ENCODE assay signal across 8 cellular contexts in genomic region chr9:137188490-137189296, GRCh38. TPM values are rescaled to one million over a fixed set of nuclear protein-coding genes. Genes with fewer than 3 reads are reported as not detected.
DNase-seq lines count a peak whose midpoint lies in the region; ATAC-seq and TF ChIP-seq lines count a peak whose summit lies in the region.

TSS of gene ANAPC2 (minus strand) at chr9:137188560. CDS start at chr9:137188532, 28 bp downstream.
TSS of gene SSNA1 (plus strand) at chr9:137188676. CDS start at chr9:137188727, 51 bp downstream.

- no peaks in the 10 kb centered on the region for H3K27me3 ChIP-seq in CD8-positive, alpha-beta T cell (ENCODE audit: insufficient read depth, low read length)
- no peaks in the 10 kb centered on the region for H3K27me3 ChIP-seq in effector memory CD4-positive, alpha-beta T cell (replicated peaks; ENCODE audit: control insufficient read depth, insufficient read depth, low read length, poor library complexity, severe bottlenecking)
- H3K27me3 ChIP-seq in mesenchymal stem cell (ENCODE audit: control insufficient read depth in 1 of 2, insufficient read depth in 1 of 2, low read length in 2 of 2), result no peaks in the 10 kb centered on the region

- ATAC-seq in CD8-positive, alpha-beta T cell, result peak; percentile 80
- ATAC-seq in GM19438 (IDR thresholded peaks at IDR 0.05; ENCODE audit: low read depth, unreplicated experiment), result peak; percentile 75

- DNase-seq in CD8-positive, alpha-beta T cell, result peak; percentile 84 to 98 (median 93)
- DNase-seq in HK-2 (ENCODE audit: unreplicated experiment) (peak; percentile 95), NK-92 (lab: John Stamatoyannopoulos, UW; ENCODE audit: unreplicated experiment) (peak; percentile 25), mesenchymal stem cell (peak; percentile 93)
- DNase-seq in activated CD8-positive, alpha-beta memory T cell treated with anti-CD3 and anti-CD28 coated beads for 24 hours, result peak; percentile 98
- DNase-seq in effector memory CD4-positive, alpha-beta T cell, result peak; percentile 85 to 89 (median 88)
- DNase-seq in stimulated activated CD8-positive, alpha-beta memory T cell treated with anti-CD3 and anti-CD28 coated beads, Interleukin-12 subunit alpha, Interleukin-12 subunit beta, amount 100 ng/mL, for 4 hours (ENCODE audit: low read depth), result peak; percentile 91

- peak within 1 kb of the TSS; percentile 96 for H3K27ac Mint-ChIP-seq in CD8-positive, alpha-beta T cell

- peak within 1 kb of the TSS; percentile 96 for H2BK15ac ChIP-seq in mesenchymal stem cell (ENCODE audit: low read depth, poor library complexity, severe bottlenecking)

- peaks cover 3% of the 10 kb centered on the region for H3K36me3 ChIP-seq in CD8-positive, alpha-beta T cell (ENCODE audit: insufficient read depth, low read length)
- peaks cover 36% of the 10 kb centered on the region for H3K36me3 ChIP-seq in effector memory CD4-positive, alpha-beta T cell (ENCODE audit: control insufficient read depth, insufficient read depth, low read length)
- H3K36me3 ChIP-seq in mesenchymal stem cell (ENCODE audit: control insufficient read depth in 1 of 2, insufficient read depth in 2 of 2, low read depth in 1 of 2, low read length in 2 of 2), result peaks cover 64 to 72% of the 10 kb centered on the region in 2 experiments

- no peak within 1 kb of the TSS for H2BK12ac ChIP-seq in mesenchymal stem cell (ENCODE audit: low read length in 2 of 2)

- CTCF ChIA-PET in CD8-positive, alpha-beta T cell (lab: Charles Lee), result interaction anchor here (0.6 to 3.8 kb wide), 11 partner anchors 10 to 128 kb away, joined by 3 to 23 read pairs (median 5); partner anchors contain the start of genes CYSRT1, NDOR1, RNF224 and TMEM203

- peak within 1 kb of the TSS; percentile 96 for H3K9ac ChIP-seq in mesenchymal stem cell (ENCODE audit: low read length)

- no peaks in the 10 kb centered on the region for H3K27me3 Mint-ChIP-seq in CD8-positive, alpha-beta T cell (ENCODE audit: low read depth)

- peak within 1 kb of the TSS; percentile 96 for H3K27ac ChIP-seq in CD8-positive, alpha-beta T cell (ENCODE audit: low read depth, low read length)
- peak within 1 kb of the TSS; percentile 96 for H3K27ac ChIP-seq in effector memory CD4-positive, alpha-beta T cell (ENCODE audit: insufficient read depth, low read length, poor library complexity, severe bottlenecking)
- H3K27ac ChIP-seq in mesenchymal stem cell (ENCODE audit: low read length, poor library complexity, severe bottlenecking), result peak within 1 kb of the TSS; percentile 70

- H4K91ac ChIP-seq in mesenchymal stem cell (ENCODE audit: low read length), result peak within 1 kb of the TSS; percentile 90

- H3K9me3 Mint-ChIP-seq in CD8-positive, alpha-beta T cell, result no peaks in the 10 kb centered on the region

- no peaks in the 10 kb centered on the region for H3K9me3 ChIP-seq in CD8-positive, alpha-beta T cell (ENCODE audit: low read length)
- H3K9me3 ChIP-seq in effector memory CD4-positive, alpha-beta T cell (ENCODE audit: control insufficient read depth, low read length), result no peaks in the 10 kb centered on the region
- no peaks in the 10 kb centered on the region for H3K9me3 ChIP-seq in mesenchymal stem cell (ENCODE audit: control insufficient read depth, low read length)

- peak within 1 kb of the TSS; percentile 76 for H2AFZ ChIP-seq in mesenchymal stem cell (ENCODE audit: low read depth, low read length)

- WGBS in mesenchymal stem cell, result under 1% methylated on average over 64 of the region's 98 CpGs

- H3K4me3 Mint-ChIP-seq in CD8-positive, alpha-beta T cell, result peak within 1 kb of the TSS; percentile 93

- peaks cover 65% of the 10 kb centered on the region for H3K79me1 ChIP-seq in mesenchymal stem cell (replicated peaks; ENCODE audit: low read length, poor library complexity, severe bottlenecking)

- peak within 1 kb of the TSS; percentile 92 for H3K4me3 ChIP-seq in CD8-positive, alpha-beta T cell (ENCODE audit: low read depth, low read length)
- H3K4me3 ChIP-seq in effector memory CD4-positive, alpha-beta T cell (ENCODE audit: insufficient read depth, low read depth, low read length, poor library complexity, severe bottlenecking), result peak within 1 kb of the TSS; percentile 88
- H3K4me3 ChIP-seq in mesenchymal stem cell (ENCODE audit: insufficient read depth in 1 of 2, low read depth in 1 of 2, low read length in 2 of 2), result peak within 1 kb of the TSS; percentile 91 to 100

- H3K14ac ChIP-seq in mesenchymal stem cell (ENCODE audit: low read length in 2 of 2), result peak within 1 kb of the TSS in 1 of 2 experiments; percentile 70

- peak within 1 kb of the TSS; percentile 99 for H4K8ac ChIP-seq in mesenchymal stem cell (ENCODE audit: low read length)

- no peak within 1 kb of the TSS for H2AK5ac ChIP-seq in mesenchymal stem cell (ENCODE audit: low read length, severe bottlenecking)

- peak; percentile 56 for TF ChIP-seq CTCF in CD8-positive, alpha-beta T cell (IDR thresholded peaks at IDR 0.05)

- H3K36me3 Mint-ChIP-seq in CD8-positive, alpha-beta T cell, result peaks cover 44% of the 10 kb centered on the region

- no peak within 1 kb of the TSS for H3K23ac ChIP-seq in mesenchymal stem cell (ENCODE audit: low read length in 2 of 2)

- peaks cover 34% of the 10 kb centered on the region for H3K4me1 ChIP-seq in CD8-positive, alpha-beta T cell (ENCODE audit: insufficient read depth, low read length)
- peaks cover 37% of the 10 kb centered on the region for H3K4me1 ChIP-seq in effector memory CD4-positive, alpha-beta T cell (ENCODE audit: control insufficient read depth, insufficient read depth, low read length, poor library complexity, severe bottlenecking)
- H3K4me1 ChIP-seq in mesenchymal stem cell (ENCODE audit: control insufficient read depth, insufficient read depth, low read depth, low read length), result peaks cover 49% of the 10 kb centered on the region

- H3K4ac ChIP-seq in mesenchymal stem cell (ENCODE audit: low read depth in 1 of 2, low read length in 2 of 2), result peak within 1 kb of the TSS; percentile 46 to 73

- H3K18ac ChIP-seq in mesenchymal stem cell (ENCODE audit: low read depth in 1 of 2, low read length in 2 of 2), result peak within 1 kb of the TSS; percentile 90 to 91

- peak within 1 kb of the TSS; percentile 90 for H3K4me2 ChIP-seq in mesenchymal stem cell (ENCODE audit: low read length, poor library complexity, severe bottlenecking)

- H3K4me1 Mint-ChIP-seq in CD8-positive, alpha-beta T cell (ENCODE audit: low read depth), result peaks cover 41% of the 10 kb centered on the region

- POLR2A ChIA-PET in CD8-positive, alpha-beta T cell (lab: Charles Lee), result interaction anchor here (0.7 to 4.7 kb wide), 13 partner anchors 9 to 118 kb away, joined by 3 to 33 read pairs (median 5); partner anchors contain the start of genes NDOR1, RNF224, SAPCD2 and TMEM203

- intact Hi-C loops in CD8-positive, alpha-beta T cell (cut with DNase I, micrococcal nuclease), result loop anchor here (1.0 to 5.0 kb wide), 8 partner anchors 12 to 102 kb away; partner anchors contain the start of genes NDOR1 (in 2 of the 2), TMEM203 (in 2 of the 2), TPRN (in 2 of the 2) and TUBB4B (in 2 of the 2)

- H2BK120ac ChIP-seq in mesenchymal stem cell (ENCODE audit: low read depth, low read length), result peak within 1 kb of the TSS; percentile 78

- H2BK5ac ChIP-seq in mesenchymal stem cell (ENCODE audit: low read depth, low read length, poor library complexity, severe bottlenecking), result peak within 1 kb of the TSS; percentile 88

RNA-seq across cellular contexts. Expression of gene ANAPC2, which starts in this region (rescaled TPM):
- 100 to 1,000 TPM; 166 to 171 TPM for total RNA-seq in CD8-positive, alpha-beta T cell
- 17.0 TPM for polyA plus RNA-seq in mesenchymal stem cell (2013, experiment 1 of 2)
- 16.5 TPM for polyA plus RNA-seq in mesenchymal stem cell (2013, experiment 2 of 2)

RNA-seq across cellular contexts. Expression of gene SSNA1, which starts in this region (rescaled TPM):
- total RNA-seq in CD8-positive, alpha-beta T cell, result 10 to 100 TPM; 28.8 to 29.6 TPM
- 79.1 TPM for polyA plus RNA-seq in mesenchymal stem cell (2013, experiment 1 of 2)
- 79.0 TPM for polyA plus RNA-seq in mesenchymal stem cell (2013, experiment 2 of 2)

Comparison
In these comparisons a context has a peak if more than half of its experiments do, and no peak if none do; other contexts are left out.
1. Peak in every context shown above with its lines: DNase-seq, ATAC-seq, H3K4me3 ChIP-seq and H3K27ac ChIP-seq.
2. DNase-seq: peak in every context shown above with its lines; median percentile 98 in activated CD8-positive, alpha-beta memory T cell treated with anti-CD3 and anti-CD28 coated beads for 24 hours; 95 in HK-2; 93 in CD8-positive, alpha-beta T cell; 93 in mesenchymal stem cell; 91 in stimulated activated CD8-positive, alpha-beta memory T cell treated with anti-CD3 and anti-CD28 coated beads, Interleukin-12 subunit alpha, Interleukin-12 subunit beta, amount 100 ng/mL, for 4 hours; 88 in effector memory CD4-positive, alpha-beta T cell; 25 in NK-92.